Comparison of ENCODE assay signal across 8 cellular contexts in genomic region chr1:107430540-107431228, GRCh38.
A peak's percentile ranks its signal among the peaks of the same experiment; 100 is the strongest.
DNase-seq lines count a peak whose midpoint lies in the region; ATAC-seq, FAIRE-seq and TF ChIP-seq lines count a peak whose summit lies in the region.

No MANE protein-coding gene starts in this region.

- no peak for TF ChIP-seq EP300 in A549 (IDR thresholded peaks at IDR 0.05)

- WGBS in A549 (ENCODE audit: missing lambda C conversion rate): 6% methylated on average over 13 of the region's 14 CpGs
- WGBS in psoas muscle, 3 donors: 40 to 52% (median 42%) methylated on average over 14 of the region's 14 CpGs

- FAIRE-seq in A549 (lab: Jason Lieb, UNC): no peak

- no peaks in the 10 kb centered on the region; the same call in 2 of the 3 replicates for H3K9me3 ChIP-seq in A549
- no peaks in the 10 kb centered on the region for H3K9me3 ChIP-seq in psoas muscle

- H3K36me3 ChIP-seq in psoas muscle (ENCODE audit: insufficient read depth in 1 of 2, low read depth in 1 of 2): no peaks in the 10 kb centered on the region

- POLR2A ChIA-PET in A549 (lab: Yijun Ruan, JAX): no interaction called here

- H3K4me2 ChIP-seq in A549: peak overlapping the region; percentile 62

- no peak for TF ChIP-seq POLR2A in A549 (IDR thresholded peaks at IDR 0.05; ENCODE audit: low read length)

- H3K27ac ChIP-seq in A549 (no peak overlapping the region), psoas muscle (no peak overlapping the region)

- CTCF ChIA-PET in A549 (lab: Yijun Ruan, JAX): interaction anchor here (0.6 to 3.1 kb wide), 8 partner anchors 11 to 325 kb away, joined by 3 to 9 read pairs (median 3); no protein-coding TSS in a partner anchor

- intact Hi-C loops in psoas muscle (cut with DNase I): loop anchor here in 1 of 2 donors (2.0 kb wide), 1 partner anchor 98 kb away; no protein-coding TSS in a partner anchor

- TF ChIP-seq CTCF in A549 (IDR thresholded peaks at IDR 0.05) (peak; percentile 71), fibroblast of the aortic adventitia (IDR thresholded peaks at IDR 0.05; ENCODE audit: insufficient read depth, low read length) (peak; percentile 59), psoas muscle (IDR thresholded peaks at IDR 0.05) (peak; percentile 67)

- peak; percentile 64 to 65 for TF ChIP-seq RAD21 in A549 (conservative IDR thresholded peaks at IDR 0.05 in 1 of 2, IDR thresholded peaks at IDR 0.05 in 1 of 2)

- H3K4me1 ChIP-seq in A549 (no peaks in the 10 kb centered on the region), psoas muscle (no peaks in the 10 kb centered on the region)

- DNase-seq in A549 (ENCODE audit: low read depth in 1 of 2, low spot score in 1 of 2) (peak; percentile 3 to 54), Daoy (ENCODE audit: low read depth) (peak; percentile 37), SW 1271 (lab: John Stamatoyannopoulos, UW) (peak; percentile 3 to 28), fibroblast of the aortic adventitia (ENCODE audit: low read depth) (peak; percentile 56), psoas muscle (no peak)
- peak; percentile 26 for DNase-seq in Jurkat, Clone E6-1 (ENCODE audit: low read depth, low spot score)

- no peaks in the 10 kb centered on the region for H3K27me3 ChIP-seq in psoas muscle (ENCODE audit: insufficient read depth in 3 of 3, low read length in 2 of 3)

- ATAC-seq in A549: peak; percentile 64 to 81; a peak in 5 of 6 replicates
- peak; percentile 65 for ATAC-seq in GM21737 (IDR thresholded peaks at IDR 0.05; ENCODE audit: unreplicated experiment)
- peak in 3 of 4 donors; percentile 42 to 64 (median 60) for ATAC-seq in psoas muscle
- no peak for ATAC-seq in HG03280 (IDR thresholded peaks at IDR 0.05; ENCODE audit: unreplicated experiment)

- H3K4me3 ChIP-seq in A549 (no peak overlapping the region), fibroblast of the aortic adventitia (ENCODE audit: low read depth, low read length) (no peak overlapping the region), psoas muscle (no peak overlapping the region)
- H3K4me3 ChIP-seq in Jurkat, Clone E6-1 (ENCODE audit: low read length): no peak overlapping the region

TF ChIP-seq in A549, 52 proteins besides CTCF, POLR2A, EP300 and RAD21:
- no peak for TF ChIP-seq POLR2AphosphoS2 (conservative IDR thresholded peaks at IDR 0.05; ENCODE audit: low read length)
- TF ChIP-seq SMC3 (IDR thresholded peaks at IDR 0.05): peak; percentile 75

Comparison
In these comparisons a context has a peak if more than half of its experiments do, and no peak if none do; other contexts are left out.
1. DNase-seq: peak in A549 (2 of 2), Daoy (single experiment), Jurkat, Clone E6-1 (single experiment), SW 1271 (2 of 2) and fibroblast of the aortic adventitia (single experiment); none in psoas muscle (0 of 2).
2. Peak in every context shown above with its lines, with median percentiles within 50 percentile points of each other: CTCF ChIP-seq.